In genomic region chr12:109832534-109833306, GRCh38 we compare ENCODE assay signal across 13 cellular contexts. TPM values are rescaled to one million over a fixed set of nuclear protein-coding genes. Genes with fewer than 3 reads are reported as not detected.
DNase-seq lines count a peak whose midpoint lies in the region; ATAC-seq and TF ChIP-seq lines count a peak whose summit lies in the region.
"Had no signal": no experiment of that assay in that cellular context is flagged by ENCODE, and none has a peak within 500 bp of the region (broad histone marks: within the 10 kb centered on the region; RNA-seq: fewer than 3 reads in every experiment).

No MANE protein-coding gene starts in this region.

- H2AFZ ChIP-seq in parathyroid adenoma = peak overlapping the region; percentile 78

- H3K27ac ChIP-seq in right cardiac atrium (ENCODE audit: low read length) = no peak overlapping the region
- H3K27ac ChIP-seq in parathyroid adenoma = no peak overlapping the region
- H3K27ac ChIP-seq: BLaER1 treated with 17β-estradiol and CSF1 and Interleukin-3, amounts not matched to agents 10 nM and 100 nM; VCaP had no signal

- no peaks in the 10 kb centered on the region for H3K9me3 Mint-ChIP-seq in WTC11
- no peaks in the 10 kb centered on the region for H3K9me3 Mint-ChIP-seq in activated CD8-positive, alpha-beta memory T cell treated with anti-CD3 and anti-CD28 coated beads, Interleukin-2, amount 10 ng/mL, durations not matched to agents 7 days and 5 days (ENCODE audit: low read depth)

- H3K27ac Mint-ChIP-seq in WTC11 = no peak overlapping the region
- H3K27ac Mint-ChIP-seq in activated CD8-positive, alpha-beta memory T cell treated with anti-CD3 and anti-CD28 coated beads, Interleukin-2, amount 10 ng/mL, durations not matched to agents 7 days and 5 days = no peak overlapping the region

- POLR2A ChIA-PET in WTC11 (lab: Charles Lee) = no interaction called here

- H3K79me2 ChIP-seq in parathyroid adenoma = no peaks in the 10 kb centered on the region

- peaks cover 8% of the 10 kb centered on the region for H3K27me3 Mint-ChIP-seq in WTC11 (ENCODE audit: low read depth)
- H3K27me3 Mint-ChIP-seq in activated CD8-positive, alpha-beta memory T cell treated with anti-CD3 and anti-CD28 coated beads, Interleukin-2, amount 10 ng/mL, durations not matched to agents 7 days and 5 days = peaks cover 45% of the 10 kb centered on the region

- H3K4me3 Mint-ChIP-seq in WTC11 = peak overlapping the region; percentile 60
- H3K4me3 Mint-ChIP-seq in activated CD8-positive, alpha-beta memory T cell treated with anti-CD3 and anti-CD28 coated beads, Interleukin-2, amount 10 ng/mL, durations not matched to agents 7 days and 5 days = no peak overlapping the region

- 19% methylated on average over 31 of the region's 31 CpGs for WGBS in right cardiac atrium

- intact Hi-C loops in right cardiac atrium (cut with DNase I) = no loop called here

- TF ChIP-seq CTCF in AG10803 (conservative IDR thresholded peaks at IDR 0.05; ENCODE audit: low read length) (no peak), WTC11 (IDR thresholded peaks at IDR 0.05) (no peak), parathyroid adenoma (IDR thresholded peaks at IDR 0.05) (no peak)

- H3K27me3 ChIP-seq in right cardiac atrium (ENCODE audit: control insufficient read depth, insufficient read depth) (no peaks in the 10 kb centered on the region), parathyroid adenoma (ENCODE audit: control insufficient read depth, insufficient read depth, low read length) (no peaks in the 10 kb centered on the region)

- ATAC-seq in WTC11 (no peak), right cardiac atrium (no peak), HG03196 (IDR thresholded peaks at IDR 0.05; ENCODE audit: unreplicated experiment) (no peak), HG02678 (IDR thresholded peaks at IDR 0.05; ENCODE audit: unreplicated experiment) (no peak)
- no peak for ATAC-seq in activated CD8-positive, alpha-beta memory T cell treated with anti-CD3 and anti-CD28 coated beads, Interleukin-2, amount 10 ng/mL, durations not matched to agents 7 days and 5 days

- DNase-seq in AG10803 (ENCODE audit: low read depth) (no peak), WTC11 (ENCODE audit: low spot score) (no peak), right cardiac atrium (no peak), NCI-H1417 (lab: John Stamatoyannopoulos, UW) (no peak)
- no peak for DNase-seq in activated CD8-positive, alpha-beta memory T cell treated with anti-CD3 and anti-CD28 coated beads, Interleukin-2, amount 10 ng/mL, durations not matched to agents 7 days and 5 days
- DNase-seq: effector memory CD4-positive, alpha-beta T cell; mucosa of descending colon; NCI-H1092 treated with DMSO at 0.1 percent for 48 hours had no signal

- no peak overlapping the region for H3K9ac ChIP-seq in parathyroid adenoma

- no peaks in the 10 kb centered on the region for H3K9me3 ChIP-seq in right cardiac atrium (ENCODE audit: control insufficient read depth, low read length)
- no peaks in the 10 kb centered on the region for H3K9me3 ChIP-seq in parathyroid adenoma (ENCODE audit: control insufficient read depth, low read length)
- H3K9me3 ChIP-seq: BLaER1 treated with 17β-estradiol and CSF1 and Interleukin-3, amounts not matched to agents 10 nM and 100 nM; mucosa of descending colon had no signal

- H3K4me1 ChIP-seq in right cardiac atrium (ENCODE audit: control insufficient read depth, insufficient read depth, low read length) = no peaks in the 10 kb centered on the region
- H3K4me1 ChIP-seq in parathyroid adenoma = no peaks in the 10 kb centered on the region

- no peaks in the 10 kb centered on the region for H3K36me3 Mint-ChIP-seq in WTC11
- no peaks in the 10 kb centered on the region for H3K36me3 Mint-ChIP-seq in activated CD8-positive, alpha-beta memory T cell treated with anti-CD3 and anti-CD28 coated beads, Interleukin-2, amount 10 ng/mL, durations not matched to agents 7 days and 5 days

- CTCF ChIA-PET in WTC11 (lab: Charles Lee) = interaction anchor here (1.0 to 7.1 kb wide), 7 partner anchors 8 to 235 kb away, joined by 3 to 63 read pairs (median 7); no protein-coding TSS in a partner anchor
- CTCF ChIA-PET in activated CD8-positive, alpha-beta memory T cell treated with anti-CD3 and anti-CD28 coated beads, Interleukin-2, amount 10 ng/mL, durations not matched to agents 7 days and 5 days (lab: Charles Lee) = interaction anchor here (1.2 to 3.5 kb wide), 4 partner anchors 10 to 27 kb away, joined by 4 to 16 read pairs (median 4); no protein-coding TSS in a partner anchor

- peaks cover 6% of the 10 kb centered on the region for H3K4me1 Mint-ChIP-seq in WTC11
- H3K4me1 Mint-ChIP-seq in activated CD8-positive, alpha-beta memory T cell treated with anti-CD3 and anti-CD28 coated beads, Interleukin-2, amount 10 ng/mL, durations not matched to agents 7 days and 5 days = peaks cover 9% of the 10 kb centered on the region

- peak overlapping the region; percentile 71 for H3K4me2 ChIP-seq in parathyroid adenoma (ENCODE audit: low read length)

- H3K36me3 ChIP-seq in parathyroid adenoma (ENCODE audit: control insufficient read depth, insufficient read depth, low read length) = no peaks in the 10 kb centered on the region
- H3K36me3 ChIP-seq: BLaER1 treated with 17β-estradiol and CSF1 and Interleukin-3, amounts not matched to agents 10 nM and 100 nM had no signal

- peak overlapping the region; percentile 65 for H3K4me3 ChIP-seq in AG10803 (ENCODE audit: low read length)
- H3K4me3 ChIP-seq in right cardiac atrium (ENCODE audit: low read length) = peak overlapping the region; percentile 84
- H3K4me3 ChIP-seq in parathyroid adenoma (ENCODE audit: low read depth, low read length) = peak overlapping the region; percentile 37
- H3K4me3 ChIP-seq: mucosa of descending colon had no signal

TF ChIP-seq in WTC11, 78 proteins besides CTCF, POLR2A, EP300 and RAD21:
- TF ChIP-seq GTF2I (CRISPR knock-in tag; conservative IDR thresholded peaks at IDR 0.05) = peak; percentile 97
- TF ChIP-seq OVOL2 (CRISPR knock-in tag; IDR thresholded peaks at IDR 0.05; ENCODE audit: borderline replicate concordance) = no peak
- TF ChIP-seq ZNF121 (CRISPR knock-in tag; IDR thresholded peaks at IDR 0.05) = no peak
- no peak for TF ChIP-seq HMGXB4 (CRISPR knock-in tag; IDR thresholded peaks at IDR 0.05)
- TF ChIP-seq ZNF416 (CRISPR knock-in tag; IDR thresholded peaks at IDR 0.05) = no peak
- no peak for TF ChIP-seq ETV6 (CRISPR knock-in tag; IDR thresholded peaks at IDR 0.05)
- TF ChIP-seq CBFB (CRISPR knock-in tag; IDR thresholded peaks at IDR 0.05; ENCODE audit: low read depth) = no peak

RNA-seq across cellular contexts. Expression of gene TRPV4, which starts 0.5 kb away (rescaled TPM):
- total RNA-seq in WTC11 (2021) = 2.9 to 5.4 TPM (median 5.1 TPM) in 3 replicates
- total RNA-seq in right cardiac atrium = 1 to 10 TPM; 1.1 to 1.4 (median 1.2) TPM
- 0.57 TPM for polyA plus RNA-seq in right cardiac atrium
- total RNA-seq in activated CD8-positive, alpha-beta memory T cell treated with anti-CD3 and anti-CD28 coated beads, Interleukin-2, amount 10 ng/mL, durations not matched to agents 7 days and 5 days = not detected

RNA-seq across cellular contexts. Expression of gene GLTP, which starts 47.6 kb away (rescaled TPM):
- total RNA-seq in WTC11 (2021) = 21.6 to 25.8 TPM (median 22.8 TPM) in 3 replicates
- total RNA-seq in right cardiac atrium = 10 to 100 TPM; 20.5 to 26.8 (median 22.3) TPM
- 20.7 TPM for polyA plus RNA-seq in right cardiac atrium
- 10 to 100 TPM; 16.3 to 19.2 TPM for total RNA-seq in activated CD8-positive, alpha-beta memory T cell treated with anti-CD3 and anti-CD28 coated beads, Interleukin-2, amount 10 ng/mL, durations not matched to agents 7 days and 5 days
